ENCODE assay signal across 8 cellular contexts in genomic region chr12:57239587-57240068, GRCh38. TPM values are rescaled to one million over a fixed set of nuclear protein-coding genes. Genes with fewer than 3 reads are reported as not detected.
DNase-seq lines count a peak whose midpoint lies in the region; ATAC-seq and TF ChIP-seq lines count a peak whose summit lies in the region.

No MANE protein-coding gene starts in this region.

- H3K4me1 ChIP-seq in thyroid gland = peaks cover 31 to 60% of the 10 kb centered on the region in 2 donors

- WGBS in thyroid gland, 2 donors = 2 to 3% methylated on average over 13 to 15 of the region's 15 CpGs

- H3K4me3 Mint-ChIP-seq in WTC11 = peak overlapping the region; percentile 84

- H3K27me3 ChIP-seq in thyroid gland = peaks cover 35% of the 10 kb centered on the region

- ATAC-seq in GM21723 (IDR thresholded peaks at IDR 0.05; ENCODE audit: unreplicated experiment) = peak; percentile 0
- ATAC-seq in WTC11 = no peak
- no peak for ATAC-seq in GM18502 (IDR thresholded peaks at IDR 0.05; ENCODE audit: poor library complexity, unreplicated experiment)

- H3K4me1 Mint-ChIP-seq in WTC11 = peaks cover 66% of the 10 kb centered on the region

- peak overlapping the region; percentile 94 for H3K4me3 ChIP-seq in AG09309 (ENCODE audit: control insufficient read depth, low read depth, low read length)
- peak overlapping the region; percentile 51 for H3K4me3 ChIP-seq in iPS-18c (ENCODE audit: insufficient read depth, low read depth, low read length)
- peak overlapping the region in 2 of 3 donors; percentile 31 to 40 for H3K4me3 ChIP-seq in thyroid gland (replicated peaks in 1 of 3)

- no peak for TF ChIP-seq POLR2A in thyroid gland (IDR thresholded peaks at IDR 0.05)

- intact Hi-C loops in thyroid gland (cut with DNase I) = no loop called here

- H3K27me3 Mint-ChIP-seq in WTC11 (ENCODE audit: low read depth) = peaks cover 89% of the 10 kb centered on the region

- H3K9me3 ChIP-seq in iPS-18c (ENCODE audit: control insufficient read depth, insufficient read depth, low read length) = no peaks in the 10 kb centered on the region
- H3K9me3 ChIP-seq in thyroid gland = no peaks in the 10 kb centered on the region

- DNase-seq in AG09309 (ENCODE audit: low read depth) (no peak), WTC11 (ENCODE audit: low spot score) (no peak), thyroid gland (no peak), globus pallidus (ENCODE audit: low spot score) (no peak)
- no peak for DNase-seq in stimulated activated naive CD4-positive, alpha-beta T cell (lab: John Stamatoyannopoulos, UW)

- no peak overlapping the region for H3K27ac Mint-ChIP-seq in WTC11

- no peak overlapping the region for H3K27ac ChIP-seq in thyroid gland

- H3K36me3 Mint-ChIP-seq in WTC11 = peaks cover 1% of the 10 kb centered on the region; the same call in 1 of the 2 replicates

- no peak for TF ChIP-seq CTCF in AG09309 (IDR thresholded peaks at IDR 0.05; ENCODE audit: control insufficient read depth, insufficient read depth, low read depth, low read length, missing control alignments)
- no peak for TF ChIP-seq CTCF in WTC11 (IDR thresholded peaks at IDR 0.05)
- no peak for TF ChIP-seq CTCF in thyroid gland (IDR thresholded peaks at IDR 0.05)

- no peaks in the 10 kb centered on the region for H3K36me3 ChIP-seq in thyroid gland

- POLR2A ChIA-PET in WTC11 (lab: Charles Lee) = interaction anchor here (2.3 to 9.7 kb wide), 4 partner anchors 10 to 26 kb away, joined by 15 to 97 read pairs (median 30); partner anchors contain the start of gene SHMT2

- no peaks in the 10 kb centered on the region for H3K9me3 Mint-ChIP-seq in WTC11

- CTCF ChIA-PET in WTC11 (lab: Charles Lee) = interaction anchor here (0.6 to 18.5 kb wide), 17 partner anchors 8 to 241 kb away, joined by 3 to 660 read pairs (median 5); partner anchors contain the start of genes INHBE, NXPH4, SHMT2 and STAC3

TF ChIP-seq in WTC11, 78 proteins besides CTCF, POLR2A, EP300 and RAD21:
- TF ChIP-seq TCF7 (CRISPR knock-in tag; IDR thresholded peaks at IDR 0.05; ENCODE audit: low read depth) = no peak
- TF ChIP-seq ESRRA (CRISPR knock-in tag; IDR thresholded peaks at IDR 0.05; ENCODE audit: borderline replicate concordance) = no peak
- no peak for TF ChIP-seq IRF1 (CRISPR knock-in tag; IDR thresholded peaks at IDR 0.05)
- TF ChIP-seq ELF4 (CRISPR knock-in tag; IDR thresholded peaks at IDR 0.05; ENCODE audit: low read depth) = no peak

RNA-seq across cellular contexts. Expression of gene SHMT2, which starts 10.1 kb away (rescaled TPM):
- 262 to 297 TPM (median 265 TPM) in 3 replicates for total RNA-seq in WTC11 (2021)
- total RNA-seq in thyroid gland = 10 to 100 TPM; 34.0 to 58.4 (median 49.8) TPM

RNA-seq across cellular contexts. Expression of gene STAC3, which starts 11.4 kb away (rescaled TPM):
- total RNA-seq in WTC11 (2021) (3.2 to 3.4 TPM (median 3.3 TPM) in 3 replicates), thyroid gland (1 to 10 TPM in 2 of 4 donors, under 1 TPM in 1, not detected in 1; 0.88 to 7.3 (median 3.0) TPM)

RNA-seq across cellular contexts. Expression of gene NXPH4, which starts 23.0 kb away (rescaled TPM):
- 3.7 to 4.9 TPM (median 4.4 TPM) in 3 replicates for total RNA-seq in WTC11 (2021)
- under 1 TPM in 1 of 4 donors, not detected in 3; 0.27 TPM for total RNA-seq in thyroid gland

Comparison
In these comparisons a context has a peak if more than half of its experiments do, and no peak if none do; other contexts are left out.
1. H3K4me3 ChIP-seq: peak in every context shown above with its lines; median percentile 94 in AG09309; 51 in iPS-18c; 36 in thyroid gland.